In the genomic region with DNA sequence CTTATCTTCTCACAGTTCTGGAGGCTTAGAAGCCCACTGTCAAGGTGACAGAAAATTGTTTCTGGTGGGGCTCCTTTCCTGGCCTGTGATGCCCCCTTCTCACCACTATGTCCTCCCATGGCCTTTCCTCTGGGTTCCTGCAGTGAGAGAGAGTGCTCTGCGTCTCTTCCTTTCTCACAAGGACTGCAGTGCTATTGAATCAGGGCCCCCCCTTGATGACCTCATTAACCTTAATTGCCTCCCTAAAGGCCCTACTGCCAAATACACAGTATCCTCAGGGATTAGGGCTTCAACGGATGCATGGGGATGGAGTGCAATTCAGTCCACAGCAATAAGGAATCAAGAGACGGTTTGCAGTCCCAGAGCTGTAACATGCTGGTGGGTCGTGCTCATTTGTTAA, we compare ENCODE assay signal across 17 cellular contexts.
"Had no signal": no experiment of that assay in that cellular context is flagged by ENCODE, and none has a peak within 500 bp of the region (broad histone marks: within the 10 kb centered on the region; RNA-seq: fewer than 3 reads in every experiment).

No MANE protein-coding gene starts in this region.

- H3K27me3 ChIP-seq: neutrophil, sigmoid colon, tibial nerve, upper lobe of left lung had no signal

- H3K27ac ChIP-seq: neutrophil, prostate gland, sigmoid colon, thoracic aorta, tibial nerve, upper lobe of left lung had no signal

- H3K4me3 Mint-ChIP-seq: effector memory CD8-positive, alpha-beta T cell; naive thymus-derived CD8-positive, alpha-beta T cell; nephron progenitor cell; stimulated activated memory B cell treated with anti-CD40 and anti-IgM and Interleukin-4, amounts not matched to agents 10 μg/mL and 1 μg/mL and 100 μg/mL, for 72 hours; stimulated activated naive CD8-positive, alpha-beta T cell treated with anti-CD3 and anti-CD28 coated beads, Interleukin-15, Interleukin-2, amounts not matched to agents 100 ng/mL and 50 ng/mL, for 24 hours had no signal

- H3K4me3 ChIP-seq: prostate gland, sigmoid colon, thoracic aorta, tibial nerve, upper lobe of left lung had no signal

- DNase-seq: cerebellar nuclear complex; cortex of kidney; effector memory CD8-positive, alpha-beta T cell; kidney; naive thymus-derived CD8-positive, alpha-beta T cell; nephron progenitor cell; right cardiac atrium; sigmoid colon; stimulated activated CD4-positive, alpha-beta T cell treated with anti-CD3 and anti-CD28 coated beads, Interleukin-2, amount 100 ng/mL, for 24 hours; stimulated activated CD4-positive, alpha-beta T cell treated with anti-CD3 and anti-CD28 coated beads, Interleukin-4, amount 100 ng/mL, for 4 hours; upper lobe of left lung had no signal

- H3K9me3 ChIP-seq: neutrophil, prostate gland, sigmoid colon, thoracic aorta, tibial nerve, upper lobe of left lung had no signal

- H3K36me3 Mint-ChIP-seq: naive thymus-derived CD8-positive, alpha-beta T cell; stimulated activated memory B cell treated with anti-CD40 and anti-IgM and Interleukin-4, amounts not matched to agents 10 μg/mL and 1 μg/mL and 100 μg/mL, for 72 hours had no signal

- H3K36me3 ChIP-seq: neutrophil, prostate gland, sigmoid colon, thoracic aorta, tibial nerve, upper lobe of left lung had no signal

- H3K27ac Mint-ChIP-seq: effector memory CD8-positive, alpha-beta T cell; naive thymus-derived CD8-positive, alpha-beta T cell; nephron progenitor cell; stimulated activated memory B cell treated with anti-CD40 and anti-IgM and Interleukin-4, amounts not matched to agents 10 μg/mL and 1 μg/mL and 100 μg/mL, for 72 hours; stimulated activated naive CD8-positive, alpha-beta T cell treated with anti-CD3 and anti-CD28 coated beads, Interleukin-15, Interleukin-2, amounts not matched to agents 100 ng/mL and 50 ng/mL, for 24 hours had no signal

- H3K27me3 Mint-ChIP-seq: stimulated activated memory B cell treated with anti-CD40 and anti-IgM and Interleukin-4, amounts not matched to agents 10 μg/mL and 1 μg/mL and 100 μg/mL, for 72 hours; stimulated activated naive CD8-positive, alpha-beta T cell treated with anti-CD3 and anti-CD28 coated beads, Interleukin-15, Interleukin-2, amounts not matched to agents 100 ng/mL and 50 ng/mL, for 24 hours had no signal

- ATAC-seq: effector memory CD8-positive, alpha-beta T cell; naive thymus-derived CD8-positive, alpha-beta T cell; stimulated activated memory B cell treated with anti-CD40 and anti-IgM and Interleukin-4, amounts not matched to agents 10 μg/mL and 1 μg/mL and 100 μg/mL, for 72 hours had no signal

- H3K4me1 ChIP-seq: upper lobe of left lung had no signal

- H3K4me1 Mint-ChIP-seq: stimulated activated memory B cell treated with anti-CD40 and anti-IgM and Interleukin-4, amounts not matched to agents 10 μg/mL and 1 μg/mL and 100 μg/mL, for 72 hours had no signal

- H3K9me3 Mint-ChIP-seq: naive thymus-derived CD8-positive, alpha-beta T cell; nephron progenitor cell; stimulated activated memory B cell treated with anti-CD40 and anti-IgM and Interleukin-4, amounts not matched to agents 10 μg/mL and 1 μg/mL and 100 μg/mL, for 72 hours; stimulated activated naive CD8-positive, alpha-beta T cell treated with anti-CD3 and anti-CD28 coated beads, Interleukin-15, Interleukin-2, amounts not matched to agents 100 ng/mL and 50 ng/mL, for 24 hours had no signal
